Comparison of ENCODE assay signal across 21 cellular contexts in the genomic region with DNA sequence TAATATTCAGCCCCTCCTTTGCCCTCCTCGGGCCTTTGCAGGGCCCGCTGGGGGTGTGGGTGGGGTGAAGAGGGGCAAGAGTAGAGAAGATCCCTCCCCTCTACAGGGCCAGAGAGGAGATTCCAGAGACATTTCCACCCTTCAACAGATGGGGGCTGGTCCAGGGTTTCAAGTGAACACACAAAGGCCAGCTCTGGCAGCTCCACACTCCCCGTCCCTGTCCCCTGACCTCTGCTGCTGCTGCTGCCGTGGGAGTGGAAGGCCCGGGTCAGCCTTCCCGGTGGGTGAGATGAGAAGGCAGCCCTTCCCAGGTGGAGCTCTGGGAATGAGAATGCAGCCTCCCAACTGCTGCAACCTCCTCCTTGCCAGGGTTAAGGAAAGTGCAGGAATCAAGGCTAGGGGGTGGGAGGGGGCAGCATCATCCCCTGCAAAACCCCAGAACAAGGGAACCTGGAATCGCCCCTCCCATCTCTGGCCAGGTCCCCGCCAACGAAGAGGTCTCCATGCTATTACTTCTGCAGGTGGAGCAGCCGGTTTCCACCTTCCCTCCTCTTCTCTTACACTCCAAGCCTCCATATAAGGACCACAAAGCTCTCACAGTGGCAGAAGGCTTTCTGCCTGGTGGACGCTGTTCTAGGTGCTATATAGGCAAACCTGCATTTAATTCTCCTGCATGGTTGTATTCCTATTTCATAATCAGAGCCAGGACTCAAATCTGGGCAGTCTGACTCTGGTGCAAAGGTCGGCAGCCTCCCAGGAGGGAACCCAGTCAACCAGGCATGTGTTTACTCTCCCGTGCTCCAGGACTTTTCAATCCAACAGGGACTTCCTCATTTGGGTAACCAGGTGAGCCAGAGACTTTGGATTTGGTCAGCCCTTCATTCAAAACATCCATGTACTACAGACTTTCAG. TPM values are rescaled to one million over a fixed set of nuclear protein-coding genes. Genes with fewer than 3 reads are reported as not detected.
DNase-seq lines count a peak whose midpoint lies in the region; ATAC-seq, FAIRE-seq and TF ChIP-seq lines count a peak whose summit lies in the region.
"Had no signal": no experiment of that assay in that cellular context is flagged by ENCODE, and none has a peak within 500 bp of the region (broad histone marks: within the 10 kb centered on the region; RNA-seq: fewer than 3 reads in every experiment).

No MANE protein-coding gene starts in this region.

- H3F3A ChIP-seq in SK-N-SH (replicated peaks; ENCODE audit: insufficient read depth): no peaks in the 10 kb centered on the region

- H3K18ac ChIP-seq in H1 (ENCODE audit: extremely low read depth, low read length) (peak overlapping the region; percentile 64), mesendoderm (ENCODE audit: low read length) (no peak overlapping the region)

- WGBS in SK-N-SH (ENCODE audit: low lambda C conversion rate): 59% methylated on average over 12 of the region's 13 CpGs
- 56% methylated on average over 13 of the region's 13 CpGs; no CpG with 5 or more reads in 1 of the 2 experiments for WGBS in H1 (ENCODE audit: extremely low coverage in 1 of 2, insufficient coverage in 1 of 2, insufficient read length in 1 of 2, insufficient replicate concordance in 2 of 2, low coverage in 1 of 2, low lambda C conversion rate in 2 of 2, missing lambda C conversion rate in 1 of 2), 2 experiments
- WGBS in mesendoderm (ENCODE audit: extremely low coverage, insufficient coverage, low lambda C conversion rate): no CpG with 5 or more reads among the region's 13 CpGs

- no peak overlapping the region for H2AK5ac ChIP-seq in H1 (ENCODE audit: low read depth, low read length)
- H2AK5ac ChIP-seq in mesendoderm (ENCODE audit: low read length): no peak overlapping the region

- H3K56ac ChIP-seq in H1 (replicated peaks; ENCODE audit: insufficient read length, low read depth, low read length) (no peak overlapping the region), mesendoderm (ENCODE audit: low read length) (no peak overlapping the region)

- no peak overlapping the region for H3K4me3 ChIP-seq in SK-N-SH (ENCODE audit: low read depth in 2 of 2, low read length in 1 of 2)
- H3K4me3 ChIP-seq in H1 (ENCODE audit: extremely low read depth in 1 of 4, insufficient read depth in 2 of 4, low read depth in 3 of 4, low read length in 4 of 4): no peak overlapping the region
- no peak overlapping the region for H3K4me3 ChIP-seq in mesendoderm (ENCODE audit: low read length)
- H3K4me3 ChIP-seq: dorsolateral prefrontal cortex, MG63, ovary had no signal

- H3K4me1 Mint-ChIP-seq in type B pancreatic cell (ENCODE audit: unreplicated experiment): peaks cover 27% of the 10 kb centered on the region
- H3K4me1 Mint-ChIP-seq: CD4-positive, CD25-positive, alpha-beta regulatory T cell had no signal

- peak; percentile 58; the same call in 2 of the 3 replicates for ATAC-seq in SK-N-SH treated with all-trans-retinoic acid at 6 μM for 48 hours

- H3K4me3 Mint-ChIP-seq in type B pancreatic cell: no peak overlapping the region
- H3K4me3 Mint-ChIP-seq: brain; CD4-positive, CD25-positive, alpha-beta regulatory T cell; stimulated activated naive CD8-positive, alpha-beta T cell treated with anti-CD3 and anti-CD28 coated beads, Interleukin-15, Interleukin-2, amounts not matched to agents 100 ng/mL and 50 ng/mL, for 24 hours had no signal

- H3K9me3 ChIP-seq in SK-N-SH: no peaks in the 10 kb centered on the region
- no peaks in the 10 kb centered on the region for H3K9me3 ChIP-seq in H1 (ENCODE audit: insufficient read depth in 2 of 2, low read depth in 1 of 2, low read length in 1 of 2)
- H3K9me3 ChIP-seq: MG63, ovary had no signal

- H3K23me2 ChIP-seq in H1 (ENCODE audit: low read depth, low read length): no peaks in the 10 kb centered on the region; the same call in 1 of the 2 replicates

- H3K27me3 ChIP-seq in SK-N-SH (ENCODE audit: insufficient read depth) (no peaks in the 10 kb centered on the region), H1 (replicated peaks in 1 of 4; ENCODE audit: control insufficient read depth in 3 of 4, extremely low read depth in 1 of 4, insufficient read depth in 3 of 4, low read length in 3 of 4) (no peaks in the 10 kb centered on the region), mesendoderm (ENCODE audit: insufficient read depth, low read length, poor library complexity) (no peaks in the 10 kb centered on the region)
- H3K27me3 ChIP-seq: MG63, ovary had no signal

- H2BK120ac ChIP-seq in H1 (replicated peaks; ENCODE audit: low read depth, low read length) (peak overlapping the region; percentile 9), mesendoderm (ENCODE audit: low read depth, low read length) (no peak overlapping the region)

- no peak overlapping the region for H3K14ac ChIP-seq in H1 (ENCODE audit: insufficient read length)

- H3K27ac Mint-ChIP-seq in type B pancreatic cell: peak overlapping the region; percentile 51
- H3K27ac Mint-ChIP-seq: CD4-positive, CD25-positive, alpha-beta regulatory T cell; stimulated activated naive CD8-positive, alpha-beta T cell treated with anti-CD3 and anti-CD28 coated beads, Interleukin-15, Interleukin-2, amounts not matched to agents 100 ng/mL and 50 ng/mL, for 24 hours had no signal

- H3K27ac ChIP-seq in SK-N-SH (ENCODE audit: low read depth in 2 of 2, low read length in 1 of 2) (no peak overlapping the region), H1 (ENCODE audit: low read depth, low read length) (no peak overlapping the region), mesendoderm (ENCODE audit: low read depth, low read length) (no peak overlapping the region)
- H3K27ac ChIP-seq: dorsolateral prefrontal cortex, ovary had no signal

- H3K36me3 Mint-ChIP-seq in type B pancreatic cell: no peaks in the 10 kb centered on the region
- H3K36me3 Mint-ChIP-seq: brain; CD4-positive, CD25-positive, alpha-beta regulatory T cell had no signal

- no peaks in the 10 kb centered on the region for H3K27me3 Mint-ChIP-seq in type B pancreatic cell
- H3K27me3 Mint-ChIP-seq: brain had no signal

- H2BK15ac ChIP-seq in H1 (ENCODE audit: low read length) (0 out of 2 replicates have a peak overlapping the region, but pooled peaks have one; percentile 8), mesendoderm (replicated peaks; ENCODE audit: low read depth) (no peak overlapping the region)

- H4K91ac ChIP-seq in H1 (replicated peaks; ENCODE audit: insufficient read length, low read length): peak overlapping the region; percentile 36

- TF ChIP-seq RAD21 in SK-N-SH (IDR thresholded peaks at IDR 0.05; ENCODE audit: low read length) (no peak), H1 (IDR thresholded peaks at IDR 0.05 in 1 of 2, conservative IDR thresholded peaks at IDR 0.05 in 1 of 2; ENCODE audit: low read depth in 2 of 2, low read length in 2 of 2) (no peak)

- H3K4me1 ChIP-seq in SK-N-SH (ENCODE audit: control insufficient read depth in 1 of 2, insufficient read depth in 2 of 2, low read depth in 1 of 2, low read length in 1 of 2): no peaks in the 10 kb centered on the region
- peaks cover 0 to 24% (median 17%) of the 10 kb centered on the region in 4 experiments; a peak in 6 of 7 replicates for H3K4me1 ChIP-seq in H1 (replicated peaks in 1 of 4; ENCODE audit: control insufficient read depth in 3 of 4, insufficient read depth in 4 of 4, low read length in 3 of 4)
- no peaks in the 10 kb centered on the region for H3K4me1 ChIP-seq in mesendoderm (ENCODE audit: control insufficient read depth, low read depth, low read length)

- H4K8ac ChIP-seq in H1 (ENCODE audit: extremely low read depth, insufficient read depth, low read length) (peak overlapping the region; percentile 72; the same call in 1 of the 2 replicates), mesendoderm (ENCODE audit: low read depth, low read length) (no peak overlapping the region)

- H2BK5ac ChIP-seq in H1 (ENCODE audit: low read depth, low read length) (peak overlapping the region; percentile 41; the same call in 1 of the 2 replicates), mesendoderm (ENCODE audit: low read length) (no peak overlapping the region)

- peak overlapping the region; percentile 18; the same call in 1 of the 2 replicates for H2BK12ac ChIP-seq in H1 (ENCODE audit: low read depth, low read length)

- H3K9ac ChIP-seq in SK-N-SH: no peak overlapping the region
- no peak overlapping the region for H3K9ac ChIP-seq in H1 (replicated peaks in 1 of 4; ENCODE audit: extremely low read depth in 1 of 4, low read depth in 3 of 4, low read length in 3 of 4)
- no peak overlapping the region for H3K9ac ChIP-seq in mesendoderm (ENCODE audit: low read length)

- H3K4ac ChIP-seq in H1 (replicated peaks; ENCODE audit: insufficient read length, low read depth, low read length) (no peak overlapping the region), mesendoderm (ENCODE audit: low read depth, low read length) (no peak overlapping the region)

- no peak for TF ChIP-seq CTCF in SK-N-SH (IDR thresholded peaks at IDR 0.05)
- TF ChIP-seq CTCF in H1 (IDR thresholded peaks at IDR 0.05; ENCODE audit: control extremely low read depth in 1 of 3, insufficient read depth in 1 of 3, low read depth in 1 of 3, low read length in 3 of 3): no peak
- no peak for TF ChIP-seq CTCF in type B pancreatic cell (conservative IDR thresholded peaks at IDR 0.05)

- no peak for FAIRE-seq in H1 (lab: Jason Lieb, UNC)

- H3K9me2 ChIP-seq in SK-N-SH: no peaks in the 10 kb centered on the region

- no peak for DNase-seq in SK-N-SH
- no peak for DNase-seq in H1 (ENCODE audit: low read depth in 1 of 2, low spot score in 2 of 2)
- peak; percentile 47 for DNase-seq in mesendoderm
- no peak for DNase-seq in type B pancreatic cell (ENCODE audit: extremely low spot score, unreplicated experiment)
- DNase-seq in NCI-H2171 treated with DMSO at 0.1 percent for 48 hours (lab: John Stamatoyannopoulos, UW): no peak
- no peak for DNase-seq in T1000 (lab: John Stamatoyannopoulos, UW)
- DNase-seq in HPDE6-E6E7 (ENCODE audit: extremely low spot score): no peak
- DNase-seq: 8988T; activated CD4-positive, CD25-positive, alpha-beta regulatory T cell; activated naive CD4-positive, alpha-beta T cell; CD4-positive, CD25-positive, alpha-beta regulatory T cell; dorsolateral prefrontal cortex; MG63; NCI-H1930; NCI-H526 treated with DMSO at 0.1 percent for 48 hours; ovary; stimulated activated CD4-positive, alpha-beta T cell treated with anti-CD3 and anti-CD28 coated beads, Interleukin-12 subunit alpha, Interleukin-12 subunit beta, amount 100 ng/mL, for 4 hours; T-helper 1 cell had no signal

- H3K23ac ChIP-seq in H1 (ENCODE audit: insufficient read length): no peak overlapping the region
- H3K23ac ChIP-seq in mesendoderm (ENCODE audit: low read length): no peak overlapping the region

- TF ChIP-seq POLR2A in H1 (IDR thresholded peaks at IDR 0.05; ENCODE audit: control extremely low read depth in 1 of 2, low read depth in 2 of 2, low read length in 2 of 2): no peak

- peak overlapping the region; percentile 61; the same call in 1 of the 2 replicates for H2BK20ac ChIP-seq in H1 (ENCODE audit: low read length)

- H2AFZ ChIP-seq in SK-N-SH (ENCODE audit: low read depth) (no peak overlapping the region), H1 (ENCODE audit: low read length) (peak overlapping the region; percentile 30)

- TF ChIP-seq EP300 in SK-N-SH (IDR thresholded peaks at IDR 0.05; ENCODE audit: borderline replicate concordance in 1 of 2, low read depth in 1 of 2, low read length in 1 of 2): no peak
- TF ChIP-seq EP300 in H1 (IDR thresholded peaks at IDR 0.05; ENCODE audit: borderline replicate concordance in 1 of 2, low read depth in 2 of 2, low read length in 2 of 2): no peak

- H3K79me1 ChIP-seq in H1 (ENCODE audit: low read depth, low read length): no peaks in the 10 kb centered on the region
- H3K79me1 ChIP-seq in mesendoderm (ENCODE audit: low read length): no peaks in the 10 kb centered on the region

- H4K20me1 ChIP-seq in SK-N-SH (ENCODE audit: insufficient read depth) (no peaks in the 10 kb centered on the region), H1 (replicated peaks in 1 of 2; ENCODE audit: control insufficient read depth in 1 of 2, insufficient read depth in 2 of 2, low read length in 2 of 2) (no peaks in the 10 kb centered on the region)

- H3K79me2 ChIP-seq in SK-N-SH (ENCODE audit: insufficient read depth): no peaks in the 10 kb centered on the region
- no peaks in the 10 kb centered on the region for H3K79me2 ChIP-seq in H1 (ENCODE audit: control insufficient read depth in 1 of 2, insufficient read depth in 2 of 2, low read length in 2 of 2)
- H3K79me2 ChIP-seq in mesendoderm (ENCODE audit: control insufficient read depth, insufficient read depth, low read length): no peaks in the 10 kb centered on the region

- CTCF ChIA-PET in SK-N-SH (lab: Yijun Ruan, JAX) (interaction anchor here (0.7 to 2.1 kb wide), 6 partner anchors 9 to 94 kb away, joined by 3 to 9 read pairs (median 4); no protein-coding TSS in a partner anchor), H1 (lab: Charles Lee; ENCODE audit: partially characterized antibody) (interaction anchor here (1.2 to 29.1 kb wide), 6 partner anchors 9 to 130 kb away, joined by 3 to 1640 read pairs (median 12); partner anchors contain the start of gene ARHGEF10L)

- H3K9me3 Mint-ChIP-seq in type B pancreatic cell: no peaks in the 10 kb centered on the region
- H3K9me3 Mint-ChIP-seq: brain; CD4-positive, CD25-positive, alpha-beta regulatory T cell; stimulated activated naive CD8-positive, alpha-beta T cell treated with anti-CD3 and anti-CD28 coated beads, Interleukin-15, Interleukin-2, amounts not matched to agents 100 ng/mL and 50 ng/mL, for 24 hours had no signal

- POLR2A ChIA-PET in SK-N-SH (lab: Yijun Ruan, JAX) (no interaction called here), H1 (lab: Charles Lee; ENCODE audit: partially characterized antibody) (interaction anchor here (0.6 to 2.5 kb wide), 5 partner anchors 9 to 34 kb away, joined by 4 to 9 read pairs (median 6); no protein-coding TSS in a partner anchor)

- H3K36me3 ChIP-seq in SK-N-SH (replicated peaks in 1 of 2; ENCODE audit: control insufficient read depth in 1 of 2, insufficient read depth in 2 of 2, low read length in 1 of 2): no peaks in the 10 kb centered on the region
- no peaks in the 10 kb centered on the region for H3K36me3 ChIP-seq in H1 (ENCODE audit: control insufficient read depth in 2 of 4, insufficient read depth in 4 of 4, low read length in 3 of 4)
- no peaks in the 10 kb centered on the region for H3K36me3 ChIP-seq in mesendoderm (ENCODE audit: control insufficient read depth, insufficient read depth, low read length)
- H3K36me3 ChIP-seq: MG63, ovary had no signal

- peak overlapping the region; percentile 16 for H4K5ac ChIP-seq in H1 (ENCODE audit: insufficient read length, low read depth, low read length)
- H4K5ac ChIP-seq in mesendoderm (ENCODE audit: low read length): no peak overlapping the region

- H3K4me2 ChIP-seq in SK-N-SH: no peak overlapping the region
- peak overlapping the region in 1 of 2 experiments; percentile 30; a peak in 1 of 4 replicates for H3K4me2 ChIP-seq in H1 (ENCODE audit: insufficient read depth in 1 of 2, low read depth in 2 of 2, low read length in 2 of 2)
- no peak overlapping the region for H3K4me2 ChIP-seq in mesendoderm (ENCODE audit: low read length)

RNA-seq across cellular contexts. Expression of gene ARHGEF10L, which starts 22.9 kb away (rescaled TPM):
- 12.5 and 12.6 TPM in 2 replicates for polyA plus RNA-seq in SK-N-SH (2012; rRNA removed)
- 3.7 and 6.3 TPM in 2 replicates for polyA plus RNA-seq in SK-N-SH (2012; cell fraction: cytosol; rRNA removed)
- polyA plus RNA-seq in SK-N-SH (2012; cell fraction: nucleus; rRNA removed): 35.6 and 35.9 TPM in 2 replicates
- 38.0 and 39.6 TPM in 2 replicates for total RNA-seq in H1 (2021; fragmentation: NEBNext Ultra II Directional; extraction: Animal tissue kit (Norgen Biotek cat#: 25700))
- 33.6 and 55.3 TPM in 2 replicates for polyA plus RNA-seq in H1 (2011; rRNA removed)
- polyA plus RNA-seq in H1 (2011; cell fraction: cytosol; rRNA removed): 43.2 TPM
- polyA plus RNA-seq in H1 (2011; cell fraction: nucleus; rRNA removed): 171 TPM
- 23.6 to 37.7 TPM (median 33.8 TPM) in 4 replicates for polyA plus RNA-seq in H1 (2012, experiment 1 of 2)
- polyA plus RNA-seq in H1 (2012, experiment 2 of 2): 27.2 TPM
- polyA plus RNA-seq in H1 (2013, experiment 1 of 2): 17.0 TPM
- polyA plus RNA-seq in H1 (2013, experiment 2 of 2): 16.9 TPM
- 46.7 and 47.4 TPM in 2 replicates for polyA minus RNA-seq in H1 (2011; rRNA and poly(A)+ RNA removed)
- polyA minus RNA-seq in H1 (2011; cell fraction: cytosol; rRNA and poly(A)+ RNA removed): 33.8 TPM
- 74.8 TPM for polyA minus RNA-seq in H1 (2011; cell fraction: nucleus; rRNA and poly(A)+ RNA removed)
- 7.9 TPM for polyA plus RNA-seq in mesendoderm (2013, experiment 1 of 2)
- polyA plus RNA-seq in mesendoderm (2013, experiment 2 of 2): 7.7 TPM
- 36.0 and 48.0 TPM in 2 replicates for total RNA-seq in type B pancreatic cell (ENCODE audit: low replicate concordance)
- total RNA-seq: CD4-positive, CD25-positive, alpha-beta regulatory T cell had no signal
- polyA plus RNA-seq: CD4-positive, CD25-positive, alpha-beta regulatory T cell had no signal
